ENCODE assay signal across 14 cellular contexts in genomic region chr17:47295037-47295873, GRCh38. TPM values are rescaled to one million over a fixed set of nuclear protein-coding genes. Genes with fewer than 3 reads are reported as not detected.
DNase-seq lines count a peak whose midpoint lies in the region; ATAC-seq, FAIRE-seq and TF ChIP-seq lines count a peak whose summit lies in the region.
"Had no signal": no experiment of that assay in that cellular context is flagged by ENCODE, and none has a peak within 500 bp of the region (broad histone marks: within the 10 kb centered on the region; RNA-seq: fewer than 3 reads in every experiment).

No MANE protein-coding gene starts in this region.

- H3K27me3 Mint-ChIP-seq in activated B cell treated with CpG ODN at 0.5 μM for 24 hours (no peaks in the 10 kb centered on the region), osteocyte (ENCODE audit: unreplicated experiment) (no peaks in the 10 kb centered on the region)
- H3K27me3 Mint-ChIP-seq in activated CD4-positive, alpha-beta T cell treated with anti-CD3 and anti-CD28 coated beads for 36 hours: no peaks in the 10 kb centered on the region

- POLR2A ChIA-PET in activated B cell treated with CpG ODN at 0.5 μM for 24 hours (lab: Charles Lee): interaction anchor here (0.5 to 1.4 kb wide), 4 partner anchors 28 to 78 kb away, joined by 3 to 8 read pairs (median 3); partner anchors contain the start of genes EFCAB13 and ITGB3
- POLR2A ChIA-PET in activated CD4-positive, alpha-beta T cell treated with anti-CD3 and anti-CD28 coated beads for 36 hours (lab: Charles Lee): no interaction called here

- H3K4me3 Mint-ChIP-seq in activated B cell treated with CpG ODN at 0.5 μM for 24 hours: no peak overlapping the region
- H3K4me3 Mint-ChIP-seq in osteocyte (ENCODE audit: unreplicated experiment): no peak overlapping the region
- H3K4me3 Mint-ChIP-seq in activated CD4-positive, alpha-beta T cell treated with anti-CD3 and anti-CD28 coated beads for 36 hours: no peak overlapping the region
- H3K4me3 Mint-ChIP-seq: activated T-cell treated with anti-CD3 and anti-CD28 coated beads, Interleukin-2, amount 50 U/mL, for 72 hours had no signal

- TF ChIP-seq CTCF in activated B cell treated with CpG ODN at 0.5 μM for 24 hours (IDR thresholded peaks at IDR 0.05) (no peak), osteocyte (IDR thresholded peaks at IDR 0.05) (no peak)

- H3K4me1 Mint-ChIP-seq in activated B cell treated with CpG ODN at 0.5 μM for 24 hours (peaks cover 25% of the 10 kb centered on the region), osteocyte (ENCODE audit: unreplicated experiment) (peaks cover 30% of the 10 kb centered on the region)
- no peaks in the 10 kb centered on the region for H3K4me1 Mint-ChIP-seq in activated CD4-positive, alpha-beta T cell treated with anti-CD3 and anti-CD28 coated beads for 36 hours

- ATAC-seq in activated B cell treated with CpG ODN at 0.5 μM for 24 hours (ENCODE audit: low read depth): no peak
- ATAC-seq in activated CD4-positive, alpha-beta T cell treated with anti-CD3 and anti-CD28 coated beads for 36 hours: no peak
- ATAC-seq: activated T-cell treated with anti-CD3 and anti-CD28 coated beads, Interleukin-2, amount 50 U/mL, for 72 hours; foreskin keratinocyte had no signal

- intact Hi-C loops in activated B cell treated with CpG ODN at 0.5 μM for 24 hours (cut with micrococcal nuclease): loop anchor here (2.0 kb wide), 2 partner anchors 16 to 20 kb away; no protein-coding TSS in a partner anchor
- intact Hi-C loops in activated CD4-positive, alpha-beta T cell treated with anti-CD3 and anti-CD28 coated beads for 36 hours (cut with DNase I, micrococcal nuclease): no loop called here

- FAIRE-seq in RCC 7860 (lab: Jason Lieb, UNC): no peak
- FAIRE-seq: keratinocyte had no signal

- H3K36me3 Mint-ChIP-seq in activated B cell treated with CpG ODN at 0.5 μM for 24 hours (ENCODE audit: low read depth): no peaks in the 10 kb centered on the region
- no peaks in the 10 kb centered on the region for H3K36me3 Mint-ChIP-seq in osteocyte (ENCODE audit: unreplicated experiment)
- no peaks in the 10 kb centered on the region for H3K36me3 Mint-ChIP-seq in activated CD4-positive, alpha-beta T cell treated with anti-CD3 and anti-CD28 coated beads for 36 hours (ENCODE audit: low read depth)

- DNase-seq in Ammon's horn (ENCODE audit: low spot score) (peak; percentile 78), activated B cell treated with CpG ODN at 0.5 μM for 24 hours (no peak), foreskin melanocyte (peak; percentile 88), osteocyte (ENCODE audit: extremely low spot score, unreplicated experiment) (no peak), NCI-H526 (lab: John Stamatoyannopoulos, UW) (no peak), RCC 7860 (ENCODE audit: low spot score) (no peak), HCEC 1CT (no peak)
- no peak for DNase-seq in activated CD4-positive, alpha-beta T cell treated with anti-CD3 and anti-CD28 coated beads for 36 hours
- DNase-seq: activated CD4-positive, alpha-beta T cell treated with anti-CD3 and anti-CD28 coated beads, Interleukin-2, amount 50 U/mL, for 1 hour; activated T-cell treated with anti-CD3 and anti-CD28 coated beads, Interleukin-2, amount 50 U/mL, for 72 hours; effector memory CD4-positive, alpha-beta T cell; foreskin keratinocyte; NCI-H2081 treated with DMSO at 0.1 percent for 48 hours had no signal

- peak overlapping the region; percentile 74 for H3K27ac Mint-ChIP-seq in activated B cell treated with CpG ODN at 0.5 μM for 24 hours
- peak overlapping the region; percentile 31 for H3K27ac Mint-ChIP-seq in osteocyte (ENCODE audit: unreplicated experiment)
- H3K27ac Mint-ChIP-seq in activated CD4-positive, alpha-beta T cell treated with anti-CD3 and anti-CD28 coated beads for 36 hours: no peak overlapping the region
- H3K27ac Mint-ChIP-seq: activated T-cell treated with anti-CD3 and anti-CD28 coated beads, Interleukin-2, amount 50 U/mL, for 72 hours had no signal

- H3K9me3 Mint-ChIP-seq in activated B cell treated with CpG ODN at 0.5 μM for 24 hours: no peaks in the 10 kb centered on the region
- no peaks in the 10 kb centered on the region for H3K9me3 Mint-ChIP-seq in osteocyte (ENCODE audit: unreplicated experiment)
- H3K9me3 Mint-ChIP-seq in activated CD4-positive, alpha-beta T cell treated with anti-CD3 and anti-CD28 coated beads for 36 hours (ENCODE audit: low read depth): no peaks in the 10 kb centered on the region
- H3K9me3 Mint-ChIP-seq: activated T-cell treated with anti-CD3 and anti-CD28 coated beads, Interleukin-2, amount 50 U/mL, for 72 hours had no signal

- CTCF ChIA-PET in activated B cell treated with CpG ODN at 0.5 μM for 24 hours (lab: Charles Lee): interaction anchor here (0.9 kb wide), 1 partner anchor 16 kb away, joined by 3 read pairs; no protein-coding TSS in a partner anchor
- CTCF ChIA-PET in activated CD4-positive, alpha-beta T cell treated with anti-CD3 and anti-CD28 coated beads for 36 hours (lab: Charles Lee): no interaction called here

RNA-seq across cellular contexts. Expression of gene EFCAB13, which starts 28.5 kb away (rescaled TPM):
- total RNA-seq in activated B cell treated with CpG ODN at 0.5 μM for 24 hours (23.6 and 25.4 TPM in 2 replicates), osteocyte (1.9 and 2.7 TPM in 2 replicates)
- total RNA-seq in activated CD4-positive, alpha-beta T cell treated with anti-CD3 and anti-CD28 coated beads for 36 hours: 1 to 10 TPM; 4.6 to 5.9 TPM

RNA-seq across cellular contexts. Expression of gene ITGB3, which starts 41.6 kb away (rescaled TPM):
- total RNA-seq in activated B cell treated with CpG ODN at 0.5 μM for 24 hours (4.1 and 4.7 TPM in 2 replicates), osteocyte (2.5 and 3.3 TPM in 2 replicates)
- total RNA-seq in activated CD4-positive, alpha-beta T cell treated with anti-CD3 and anti-CD28 coated beads for 36 hours: under 1 TPM in 1 of 2 experiments, not detected in 1; 0.04 TPM
- total RNA-seq: activated T-cell treated with anti-CD3 and anti-CD28 coated beads, Interleukin-2, amount 50 U/mL, for 72 hours had no signal

Comparison
In these comparisons a context has a peak if more than half of its experiments do, and no peak if none do; other contexts are left out.
1. DNase-seq: peak in Ammon's horn (single experiment) and foreskin melanocyte (single experiment); none in activated B cell treated with CpG ODN at 0.5 μM for 24 hours (single experiment), osteocyte (single experiment), activated CD4-positive, alpha-beta T cell treated with anti-CD3 and anti-CD28 coated beads for 36 hours (single experiment), NCI-H526 (0 of 2), RCC 7860 (single experiment) and HCEC 1CT (single experiment).